Comparison of ENCODE assay signal across 1 cellular context in the genomic region with DNA sequence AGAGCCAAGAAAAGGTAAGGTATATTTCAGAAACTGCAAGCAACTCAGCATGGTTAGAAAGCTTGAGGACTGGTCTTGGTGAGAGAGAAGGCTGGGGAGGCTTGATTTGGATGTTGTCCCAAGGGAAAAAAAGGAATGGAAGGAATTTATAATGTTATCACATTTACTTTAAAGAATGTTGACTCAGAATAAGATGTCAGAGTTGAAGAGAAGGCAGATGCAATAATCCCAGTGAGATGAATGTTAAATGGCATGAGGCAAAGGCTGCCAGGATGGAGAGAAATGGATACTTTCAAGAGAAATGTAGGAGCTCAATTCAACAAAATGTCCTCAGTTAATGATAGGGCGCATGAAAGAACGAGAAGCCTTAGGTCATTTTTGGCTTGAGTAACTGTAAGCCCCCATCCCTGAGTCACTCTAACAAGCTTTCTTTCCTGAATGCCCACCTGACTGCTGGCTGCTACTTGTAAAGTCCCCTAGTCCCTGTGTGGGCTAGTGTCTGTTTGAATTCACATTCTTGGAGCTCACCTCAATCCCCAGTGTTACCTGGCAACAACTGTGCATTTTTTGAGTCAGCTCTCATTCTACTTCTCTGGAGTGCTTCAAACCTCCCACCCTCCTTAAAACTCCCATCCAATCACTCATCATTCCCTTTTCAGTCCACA.
TF ChIP-seq lines count a peak whose summit lies in the region.

No MANE protein-coding gene starts in this region.

TF ChIP-seq in GM23338, 12 proteins besides CTCF, POLR2A, EP300 and RAD21 (continued from another document):
- TF ChIP-seq, protein P1, sequence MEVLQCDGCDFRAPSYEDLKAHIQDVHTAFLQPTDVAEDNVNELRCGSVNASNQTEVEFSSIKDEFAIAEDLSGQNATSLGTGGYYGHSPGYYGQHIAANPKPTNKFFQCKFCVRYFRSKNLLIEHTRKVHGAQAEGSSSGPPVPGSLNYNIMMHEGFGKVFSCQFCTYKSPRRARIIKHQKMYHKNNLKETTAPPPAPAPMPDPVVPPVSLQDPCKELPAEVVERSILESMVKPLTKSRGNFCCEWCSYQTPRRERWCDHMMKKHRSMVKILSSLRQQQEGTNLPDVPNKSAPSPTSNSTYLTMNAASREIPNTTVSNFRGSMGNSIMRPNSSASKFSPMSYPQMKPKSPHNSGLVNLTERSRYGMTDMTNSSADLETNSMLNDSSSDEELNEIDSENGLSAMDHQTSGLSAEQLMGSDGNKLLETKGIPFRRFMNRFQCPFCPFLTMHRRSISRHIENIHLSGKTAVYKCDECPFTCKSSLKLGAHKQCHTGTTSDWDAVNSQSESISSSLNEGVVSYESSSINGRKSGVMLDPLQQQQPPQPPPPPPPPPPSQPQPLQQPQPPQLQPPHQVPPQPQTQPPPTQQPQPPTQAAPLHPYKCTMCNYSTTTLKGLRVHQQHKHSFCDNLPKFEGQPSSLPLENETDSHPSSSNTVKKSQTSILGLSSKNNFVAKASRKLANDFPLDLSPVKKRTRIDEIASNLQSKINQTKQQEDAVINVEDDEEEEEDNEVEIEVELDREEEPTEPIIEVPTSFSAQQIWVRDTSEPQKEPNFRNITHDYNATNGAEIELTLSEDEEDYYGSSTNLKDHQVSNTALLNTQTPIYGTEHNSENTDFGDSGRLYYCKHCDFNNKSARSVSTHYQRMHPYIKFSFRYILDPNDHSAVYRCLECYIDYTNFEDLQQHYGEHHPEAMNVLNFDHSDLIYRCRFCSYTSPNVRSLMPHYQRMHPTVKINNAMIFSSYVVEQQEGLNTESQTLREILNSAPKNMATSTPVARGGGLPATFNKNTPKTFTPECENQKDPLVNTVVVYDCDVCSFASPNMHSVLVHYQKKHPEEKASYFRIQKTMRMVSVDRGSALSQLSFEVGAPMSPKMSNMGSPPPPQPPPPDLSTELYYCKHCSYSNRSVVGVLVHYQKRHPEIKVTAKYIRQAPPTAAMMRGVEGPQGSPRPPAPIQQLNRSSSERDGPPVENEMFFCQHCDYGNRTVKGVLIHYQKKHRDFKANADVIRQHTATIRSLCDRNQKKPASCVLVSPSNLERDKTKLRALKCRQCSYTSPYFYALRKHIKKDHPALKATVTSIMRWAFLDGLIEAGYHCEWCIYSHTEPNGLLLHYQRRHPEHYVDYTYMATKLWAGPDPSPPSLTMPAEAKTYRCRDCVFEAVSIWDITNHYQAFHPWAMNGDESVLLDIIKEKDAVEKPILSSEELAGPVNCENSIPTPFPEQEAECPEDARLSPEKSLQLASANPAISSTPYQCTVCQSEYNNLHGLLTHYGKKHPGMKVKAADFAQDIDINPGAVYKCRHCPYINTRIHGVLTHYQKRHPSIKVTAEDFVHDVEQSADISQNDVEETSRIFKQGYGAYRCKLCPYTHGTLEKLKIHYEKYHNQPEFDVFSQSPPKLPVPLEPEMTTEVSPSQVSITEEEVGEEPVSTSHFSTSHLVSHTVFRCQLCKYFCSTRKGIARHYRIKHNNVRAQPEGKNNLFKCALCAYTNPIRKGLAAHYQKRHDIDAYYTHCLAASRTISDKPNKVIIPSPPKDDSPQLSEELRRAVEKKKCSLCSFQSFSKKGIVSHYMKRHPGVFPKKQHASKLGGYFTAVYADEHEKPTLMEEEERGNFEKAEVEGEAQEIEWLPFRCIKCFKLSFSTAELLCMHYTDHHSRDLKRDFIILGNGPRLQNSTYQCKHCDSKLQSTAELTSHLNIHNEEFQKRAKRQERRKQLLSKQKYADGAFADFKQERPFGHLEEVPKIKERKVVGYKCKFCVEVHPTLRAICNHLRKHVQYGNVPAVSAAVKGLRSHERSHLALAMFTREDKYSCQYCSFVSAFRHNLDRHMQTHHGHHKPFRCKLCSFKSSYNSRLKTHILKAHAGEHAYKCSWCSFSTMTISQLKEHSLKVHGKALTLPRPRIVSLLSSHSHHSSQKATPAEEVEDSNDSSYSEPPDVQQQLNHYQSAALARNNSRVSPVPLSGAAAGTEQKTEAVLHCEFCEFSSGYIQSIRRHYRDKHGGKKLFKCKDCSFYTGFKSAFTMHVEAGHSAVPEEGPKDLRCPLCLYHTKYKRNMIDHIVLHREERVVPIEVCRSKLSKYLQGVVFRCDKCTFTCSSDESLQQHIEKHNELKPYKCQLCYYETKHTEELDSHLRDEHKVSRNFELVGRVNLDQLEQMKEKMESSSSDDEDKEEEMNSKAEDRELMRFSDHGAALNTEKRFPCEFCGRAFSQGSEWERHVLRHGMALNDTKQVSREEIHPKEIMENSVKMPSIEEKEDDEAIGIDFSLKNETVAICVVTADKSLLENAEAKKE (CRISPR knock-in tag; IDR thresholded peaks at IDR 0.05), result no peak
- TF ChIP-seq JUNB (IDR thresholded peaks at IDR 0.05; ENCODE audit: unreplicated experiment), result no peak
- TF ChIP-seq NANOG (IDR thresholded peaks at IDR 0.05; ENCODE audit: borderline replicate concordance), result no peak
